Comparison of ENCODE assay signal across 8 cellular contexts in the genomic region with DNA sequence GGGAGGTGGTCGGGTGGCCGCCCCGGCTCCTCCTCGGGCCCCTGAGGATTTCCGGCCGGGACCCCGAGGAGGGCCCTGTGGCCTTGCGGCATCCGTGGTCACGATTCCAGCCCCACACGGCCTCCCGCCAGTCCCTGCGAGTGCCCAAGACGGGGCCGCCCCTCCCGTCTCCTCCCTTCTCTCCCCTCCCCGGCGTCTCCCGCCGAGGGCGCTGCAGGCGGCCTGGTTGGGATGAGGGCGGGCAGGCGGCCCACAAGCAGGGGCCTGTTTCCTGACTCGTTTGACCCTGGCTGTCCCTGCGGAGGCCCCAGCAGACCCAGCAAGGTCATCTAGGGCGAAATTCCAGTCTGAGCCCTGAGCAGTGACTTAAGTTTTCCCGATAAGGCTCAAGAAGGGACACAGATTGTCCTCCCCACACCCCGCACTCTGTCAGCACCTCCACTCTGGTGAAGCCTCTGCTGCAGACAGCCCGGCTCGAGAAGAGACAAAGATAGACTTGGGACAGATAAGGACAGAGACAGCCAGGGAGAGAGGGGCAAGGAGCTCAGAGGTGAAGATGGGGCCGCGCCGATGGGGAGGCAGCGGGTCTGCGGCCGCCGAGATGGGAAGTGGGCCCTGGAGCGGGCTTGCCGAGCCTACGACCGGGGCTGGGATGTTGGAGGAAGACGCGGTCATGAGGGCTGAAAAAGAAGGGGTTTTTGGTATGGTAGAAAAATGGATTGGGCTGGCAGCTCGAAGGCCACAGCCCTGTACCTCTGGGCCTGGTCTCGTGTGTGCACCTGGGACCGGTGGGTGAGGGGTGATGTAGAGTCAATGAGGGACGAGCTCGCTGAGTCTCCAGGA.
DNase-seq lines count a peak whose midpoint lies in the region; ATAC-seq, FAIRE-seq and TF ChIP-seq lines count a peak whose summit lies in the region.

No MANE protein-coding gene starts in this region.

- peak; percentile 25 to 45 (median 35) for TF ChIP-seq CTCF in esophagus muscularis mucosa (IDR thresholded peaks at IDR 0.05)

- intact Hi-C loops in esophagus muscularis mucosa (cut with DNase I) = loop anchor here (5.0 to 10.0 kb wide), 4 partner anchors 98 to 548 kb away; a partner anchor contains a TSS

- peak overlapping the region; percentile 85 to 95 (median 94) for H3K9ac ChIP-seq in subcutaneous abdominal adipose tissue (ENCODE audit: low read length in 5 of 5)

- ATAC-seq in HG03097 (IDR thresholded peaks at IDR 0.05; ENCODE audit: low FRiP score, unreplicated experiment) = peak; percentile 19
- peak; percentile 23 to 24 for ATAC-seq in activated T-cell treated with anti-CD3 and anti-CD28 coated beads, Interleukin-2, amount 50 U/mL, for 72 hours (replicated peaks in 1 of 2)

- H3K27me3 ChIP-seq in esophagus muscularis mucosa (no peaks in the 10 kb centered on the region), subcutaneous abdominal adipose tissue (ENCODE audit: control insufficient read depth in 5 of 5, insufficient read depth in 4 of 5, low read length in 5 of 5) (no peaks in the 10 kb centered on the region)

- H3K36me3 Mint-ChIP-seq in activated T-cell treated with anti-CD3 and anti-CD28 coated beads, Interleukin-2, amount 50 U/mL, for 72 hours (ENCODE audit: insufficient read depth in 2 of 2) = peaks cover 0 to 1% of the 10 kb centered on the region in 2 donors

- H3K4me3 Mint-ChIP-seq in activated T-cell treated with anti-CD3 and anti-CD28 coated beads, Interleukin-2, amount 50 U/mL, for 72 hours = peak overlapping the region; percentile 90 to 93

- no peaks in the 10 kb centered on the region for H3K9me3 Mint-ChIP-seq in activated T-cell treated with anti-CD3 and anti-CD28 coated beads, Interleukin-2, amount 50 U/mL, for 72 hours

- H3K27ac ChIP-seq in esophagus muscularis mucosa (replicated peaks in 1 of 4) (peak overlapping the region; percentile 86 to 94 (median 91)), subcutaneous abdominal adipose tissue (ENCODE audit: low read depth, low read length) (peak overlapping the region; percentile 98)

- H3K4me3 ChIP-seq in esophagus muscularis mucosa (peak overlapping the region; percentile 68 to 82 (median 78)), subcutaneous abdominal adipose tissue (ENCODE audit: low read depth in 1 of 5, low read length in 5 of 5) (peak overlapping the region; percentile 54 to 92 (median 84))

- no peaks in the 10 kb centered on the region for H3K9me3 ChIP-seq in esophagus muscularis mucosa
- H3K9me3 ChIP-seq in subcutaneous abdominal adipose tissue (ENCODE audit: control insufficient read depth in 5 of 5, low read length in 5 of 5) = no peaks in the 10 kb centered on the region

- no peaks in the 10 kb centered on the region for H3K27me3 Mint-ChIP-seq in activated T-cell treated with anti-CD3 and anti-CD28 coated beads, Interleukin-2, amount 50 U/mL, for 72 hours (ENCODE audit: low read depth)

- peaks cover 40 to 60% (median 49%) of the 10 kb centered on the region in 4 donors for H3K4me1 ChIP-seq in esophagus muscularis mucosa
- peaks cover 4 to 60% (median 42%) of the 10 kb centered on the region in 5 donors for H3K4me1 ChIP-seq in subcutaneous abdominal adipose tissue (ENCODE audit: control insufficient read depth in 5 of 5, insufficient read depth in 5 of 5, low read length in 5 of 5)

- TF ChIP-seq POLR2A in GM12892 (IDR thresholded peaks at IDR 0.05; ENCODE audit: low read depth, low read length) (no peak), esophagus muscularis mucosa (IDR thresholded peaks at IDR 0.05; ENCODE audit: low read depth) (no peak)

- no peak for FAIRE-seq in GM12892 (lab: Jason Lieb, UNC)

- TF ChIP-seq EP300 in esophagus muscularis mucosa (IDR thresholded peaks at IDR 0.05) = no peak

- H3K27ac Mint-ChIP-seq in activated T-cell treated with anti-CD3 and anti-CD28 coated beads, Interleukin-2, amount 50 U/mL, for 72 hours = peak overlapping the region; percentile 93

- DNase-seq in 8988T = peak; percentile 74
- peak; percentile 56 for DNase-seq in GM12892 (ENCODE audit: insufficient read length)
- peak; percentile 68 for DNase-seq in NOMO-1 treated with dmso at 0.1 percent for 144 hours (lab: John Stamatoyannopoulos, UW; ENCODE audit: unreplicated experiment)
- peak; percentile 67 to 70 for DNase-seq in activated T-cell treated with anti-CD3 and anti-CD28 coated beads, Interleukin-2, amount 50 U/mL, for 72 hours
- no peak for DNase-seq in esophagus muscularis mucosa (ENCODE audit: extremely low spot score)
- DNase-seq in myocyte (ENCODE audit: low read depth) = peak; percentile 94

- peaks cover 66% of the 10 kb centered on the region for H3K4me1 Mint-ChIP-seq in activated T-cell treated with anti-CD3 and anti-CD28 coated beads, Interleukin-2, amount 50 U/mL, for 72 hours (ENCODE audit: low read depth)

- H3K36me3 ChIP-seq in esophagus muscularis mucosa = no peaks in the 10 kb centered on the region
- H3K36me3 ChIP-seq in subcutaneous abdominal adipose tissue (ENCODE audit: control insufficient read depth in 5 of 5, insufficient read depth in 5 of 5, low read length in 5 of 5) = no peaks in the 10 kb centered on the region

- 23% methylated on average over 34 of the region's 49 CpGs for WGBS in esophagus muscularis mucosa
